Comparison of ENCODE assay signal across 26 cellular contexts in genomic region chr4:188308142-188308541, GRCh38.
"Had no signal": no experiment of that assay in that cellular context is flagged by ENCODE, and none has a peak within 500 bp of the region (broad histone marks: within the 10 kb centered on the region; RNA-seq: fewer than 3 reads in every experiment).

No MANE protein-coding gene starts in this region.

- DNase-seq: stimulated activated CD4-positive, alpha-beta T cell treated with anti-CD3 and anti-CD28 coated beads, Interleukin-2, amount 100 ng/mL, for 48 hours; stimulated activated CD4-positive, alpha-beta T cell treated with anti-CD3 and anti-CD28 coated beads, Interleukin-4, amount 100 ng/mL, for 1 hour; stimulated activated CD4-positive, alpha-beta T cell treated with anti-CD3 and anti-CD28 coated beads, Interleukin-4, amount 100 ng/mL, for 24 hours; stimulated activated CD4-positive, alpha-beta T cell treated with anti-CD3 and anti-CD28 coated beads, Interleukin-4, amount 100 ng/mL, for 4 hours; stimulated activated CD8-positive, alpha-beta memory T cell treated with anti-CD3 and anti-CD28 coated beads, Interleukin-4, amount 100 ng/mL, for 48 hours; stimulated activated naive B cell treated with anti-CD40 and anti-IgM and Interleukin-4, amounts not matched to agents 10 μg/mL and 1 μg/mL and 100 μg/mL, for 72 hours; stimulated activated naive CD4-positive, alpha-beta T cell; stimulated activated naive CD4-positive, alpha-beta T cell treated with Interleukin-2 at 50 U/mL for 16 hours; stimulated activated naive CD8-positive, alpha-beta T cell treated with anti-CD3 and anti-CD28 coated beads, Interleukin-15, amount 100 ng/mL, for 72 hours; stimulated activated naive CD8-positive, alpha-beta T cell treated with anti-CD3 and anti-CD28 coated beads, Interleukin-15, Interleukin-2, amounts not matched to agents 100 U/mL and 50 U/mL, for 24 hours; stomach; substantia nigra; testis; thyroid gland; tibial artery; transverse colon; trophoblast cell; upper lobe of left lung; upper lobe of right lung; uterus had no signal

- H3K9me3 ChIP-seq: stomach, suprapubic skin, testis, thoracic aorta, thyroid gland, tibial artery, tibial nerve, transverse colon, upper lobe of right lung, uterus, vagina had no signal

- ATAC-seq: stimulated activated effector memory CD8-positive, alpha-beta T cell treated with anti-CD3 and anti-CD28 coated beads, Interleukin-12 subunit alpha, Interleukin-12 subunit beta, amount 100 ng/mL, for 72 hours; stimulated activated memory B cell treated with anti-CD40 and anti-IgM and Interleukin-4, amounts not matched to agents 10 μg/mL and 1 μg/mL and 100 μg/mL, for 72 hours; stimulated activated naive B cell treated with anti-CD40 and anti-IgM and Interleukin-4, amounts not matched to agents 10 μg/mL and 1 μg/mL and 100 μg/mL, for 72 hours; stimulated activated naive CD8-positive, alpha-beta T cell treated with anti-CD3 and anti-CD28 coated beads, Interleukin-15, amount 100 ng/mL, for 72 hours; stimulated activated naive CD8-positive, alpha-beta T cell treated with anti-CD3 and anti-CD28 coated beads, Interleukin-15, Interleukin-2, amounts not matched to agents 100 U/mL and 50 U/mL, for 24 hours; upper lobe of right lung had no signal

- H3K27ac ChIP-seq: stomach, suprapubic skin, testis, thoracic aorta, thyroid gland, tibial artery, tibial nerve, transverse colon, upper lobe of left lung, upper lobe of right lung, uterus, vagina had no signal

- H3K4me1 ChIP-seq: stomach, suprapubic skin, testis, thyroid gland, tibial nerve, transverse colon, upper lobe of left lung, upper lobe of right lung, uterus, vagina had no signal

- H3K4me3 ChIP-seq: stomach, suprapubic skin, testis, thoracic aorta, thyroid gland, tibial artery, tibial nerve, transverse colon, upper lobe of left lung, upper lobe of right lung, uterus, vagina had no signal

- H3K36me3 ChIP-seq: stomach, suprapubic skin, thoracic aorta, thyroid gland, tibial artery, tibial nerve, transverse colon, upper lobe of left lung, upper lobe of right lung, uterus, vagina had no signal

- H3K27me3 ChIP-seq: stomach, suprapubic skin, testis, thyroid gland, tibial artery, tibial nerve, transverse colon, upper lobe of left lung, upper lobe of right lung, uterus, vagina had no signal
